Comparison of ENCODE assay signal across 17 cellular contexts in the genomic region with DNA sequence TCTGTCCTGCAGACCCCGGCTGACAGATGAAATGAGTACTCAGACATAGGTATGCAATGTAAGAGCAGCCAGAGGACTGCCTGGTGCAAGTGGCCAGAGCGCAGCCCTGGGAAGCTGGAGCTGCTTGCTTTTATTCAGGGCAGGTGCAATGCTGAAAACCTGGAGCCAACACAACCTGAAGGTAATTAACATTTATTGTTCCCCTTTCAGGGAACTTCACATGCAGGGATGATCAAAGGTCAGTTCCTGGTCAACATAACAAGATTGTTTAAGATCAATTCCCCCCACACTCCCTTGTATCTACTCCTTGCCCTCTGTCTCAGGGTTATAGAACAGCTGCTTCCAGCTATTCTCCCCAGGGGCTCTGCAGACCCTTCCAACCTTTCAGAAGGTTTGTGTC.
DNase-seq lines count a peak whose midpoint lies in the region; TF ChIP-seq lines count a peak whose summit lies in the region.
"Had no signal": no experiment of that assay in that cellular context is flagged by ENCODE, and none has a peak within 500 bp of the region (broad histone marks: within the 10 kb centered on the region; RNA-seq: fewer than 3 reads in every experiment).

No MANE protein-coding gene starts in this region.

- H3K4me1 Mint-ChIP-seq in nephron progenitor cell: peaks cover 61% of the 10 kb centered on the region
- no peaks in the 10 kb centered on the region for H3K4me1 Mint-ChIP-seq in activated T-cell treated with anti-CD3 and anti-CD28 coated beads, Interleukin-2, amount 50 U/mL, for 24 hours (ENCODE audit: low read depth)
- H3K4me1 Mint-ChIP-seq: CD8-positive, alpha-beta memory T cell had no signal

- peak overlapping the region; percentile 92 for H3K27ac ChIP-seq in VCaP
- H3K27ac ChIP-seq: BLaER1 had no signal

- no peaks in the 10 kb centered on the region for H3K36me3 Mint-ChIP-seq in nephron progenitor cell (ENCODE audit: low read depth)
- H3K36me3 Mint-ChIP-seq in activated T-cell treated with anti-CD3 and anti-CD28 coated beads, Interleukin-2, amount 50 U/mL, for 24 hours (ENCODE audit: low read depth): no peaks in the 10 kb centered on the region
- H3K36me3 Mint-ChIP-seq: CD8-positive, alpha-beta memory T cell had no signal

- H3K4me3 Mint-ChIP-seq in nephron progenitor cell: peak overlapping the region; percentile 6
- H3K4me3 Mint-ChIP-seq in activated T-cell treated with anti-CD3 and anti-CD28 coated beads, Interleukin-2, amount 50 U/mL, for 24 hours: no peak overlapping the region
- H3K4me3 Mint-ChIP-seq: CD8-positive, alpha-beta memory T cell; H9 had no signal

- H3K9me3 Mint-ChIP-seq in nephron progenitor cell: no peaks in the 10 kb centered on the region
- H3K9me3 Mint-ChIP-seq in activated T-cell treated with anti-CD3 and anti-CD28 coated beads, Interleukin-2, amount 50 U/mL, for 24 hours: no peaks in the 10 kb centered on the region
- H3K9me3 Mint-ChIP-seq: CD8-positive, alpha-beta memory T cell; H9 had no signal

- DNase-seq in COLO668 (lab: John Stamatoyannopoulos, UW; ENCODE audit: unreplicated experiment) (peak; percentile 61), NCI-H146 (lab: John Stamatoyannopoulos, UW) (peak; percentile 80), nephron progenitor cell (no peak), GM03348 (ENCODE audit: low spot score) (no peak), amygdala (lab: John Stamatoyannopoulos, UW) (no peak)
- no peak for DNase-seq in stimulated activated CD4-positive, alpha-beta T cell treated with anti-CD3 and anti-CD28 coated beads, Interleukin-15, amount 100 ng/mL, for 24 hours
- DNase-seq in activated T-cell treated with anti-CD3 and anti-CD28 coated beads, Interleukin-2, amount 50 U/mL, for 24 hours: no peak
- DNase-seq: CD8-positive, alpha-beta memory T cell; EL; H9; NCI-H1105; NCI-H187; NCI-H510A; OCI-M1; RPMI8226 had no signal

- H3K27ac Mint-ChIP-seq in nephron progenitor cell: peak overlapping the region; percentile 50
- H3K27ac Mint-ChIP-seq in activated T-cell treated with anti-CD3 and anti-CD28 coated beads, Interleukin-2, amount 50 U/mL, for 24 hours: no peak overlapping the region
- H3K27ac Mint-ChIP-seq: H9 had no signal

- peaks cover 19% of the 10 kb centered on the region for H3K27me3 Mint-ChIP-seq in nephron progenitor cell (ENCODE audit: low read depth, poor library complexity)
- peaks cover 59% of the 10 kb centered on the region for H3K27me3 Mint-ChIP-seq in activated T-cell treated with anti-CD3 and anti-CD28 coated beads, Interleukin-2, amount 50 U/mL, for 24 hours

- TF ChIP-seq CTCF in VCaP (conservative IDR thresholded peaks at IDR 0.05): no peak
- TF ChIP-seq CTCF in nephron progenitor cell (IDR thresholded peaks at IDR 0.05): no peak

Comparison
In these comparisons a context has a peak if more than half of its experiments do, and no peak if none do; other contexts are left out.
1. DNase-seq: peak in COLO668 (single experiment) and NCI-H146 (single experiment); none in nephron progenitor cell (single experiment), stimulated activated CD4-positive, alpha-beta T cell treated with anti-CD3 and anti-CD28 coated beads, Interleukin-15, amount 100 ng/mL, for 24 hours (single experiment), activated T-cell treated with anti-CD3 and anti-CD28 coated beads, Interleukin-2, amount 50 U/mL, for 24 hours (single experiment), GM03348 (single experiment) and amygdala (0 of 56).